ENCODE assay signal across 1 cellular context in the genomic region with DNA sequence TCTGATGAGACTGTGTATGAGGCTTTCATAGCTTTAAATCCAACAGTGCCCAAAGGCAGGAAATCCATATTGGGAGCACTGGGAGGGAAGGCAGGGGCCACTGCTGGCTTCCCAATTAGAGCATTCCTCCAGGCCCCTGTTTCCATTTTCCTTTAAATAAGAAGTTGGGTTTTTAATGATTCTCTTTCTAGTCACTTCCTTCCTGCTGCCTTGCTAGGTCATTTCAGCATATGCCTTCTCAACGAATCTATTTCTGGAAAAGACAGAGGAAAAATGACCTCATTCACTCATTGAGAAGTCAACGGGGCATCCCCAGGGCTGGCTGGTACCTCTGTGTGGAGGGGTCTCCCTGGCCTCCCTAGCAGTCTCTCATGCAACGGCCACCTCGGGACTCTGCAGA.
TF ChIP-seq lines count a peak whose summit lies in the region.

No MANE protein-coding gene starts in this region.

TF ChIP-seq in WTC11, 78 proteins besides CTCF, POLR2A, EP300 and RAD21 (continued from another document):
- TF ChIP-seq RORB (CRISPR knock-in tag; IDR thresholded peaks at IDR 0.05): no peak
TF ChIP-seq in WTC11: peak in this region for 0.
